ENCODE assay signal across 19 cellular contexts in the genomic region with DNA sequence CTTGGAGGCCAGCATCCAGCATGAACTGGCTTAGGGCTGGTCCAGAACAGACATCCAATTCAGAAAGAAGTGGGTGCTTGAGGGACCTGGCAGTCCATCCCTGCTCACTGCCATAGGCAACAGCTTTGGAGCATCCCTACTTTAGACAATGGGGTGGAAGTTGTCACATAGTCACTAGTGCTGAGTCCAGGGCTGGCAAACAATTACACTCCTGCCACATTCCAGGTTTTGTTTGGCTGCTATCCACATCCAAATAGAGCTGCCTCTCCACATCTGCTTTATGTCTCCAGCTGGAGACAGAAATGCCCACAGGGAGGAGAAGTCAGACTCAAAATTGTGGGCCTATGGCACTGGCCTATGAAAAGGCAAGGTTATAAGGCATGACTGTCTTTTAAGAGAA. TPM values are rescaled to one million over a fixed set of nuclear protein-coding genes. Genes with fewer than 3 reads are reported as not detected.
DNase-seq lines count a peak whose midpoint lies in the region; ATAC-seq and TF ChIP-seq lines count a peak whose summit lies in the region.
"Had no signal": no experiment of that assay in that cellular context is flagged by ENCODE, and none has a peak within 500 bp of the region (broad histone marks: within the 10 kb centered on the region; RNA-seq: fewer than 3 reads in every experiment).

No MANE protein-coding gene starts in this region.

- no peaks in the 10 kb centered on the region for H3K4me1 Mint-ChIP-seq in activated CD4-positive, alpha-beta T cell treated with anti-CD3 and anti-CD28 coated beads, Interleukin-2, amount 10 ng/mL, durations not matched to agents 24 days and 14 days
- no peaks in the 10 kb centered on the region for H3K4me1 Mint-ChIP-seq in activated CD4-positive, alpha-beta T cell treated with anti-CD3 and anti-CD28 coated beads, Interleukin-2, amount 10 ng/mL, durations not matched to agents 7 days and 5 days

- peaks cover 43% of the 10 kb centered on the region for H3K27me3 Mint-ChIP-seq in activated CD4-positive, alpha-beta T cell treated with anti-CD3 and anti-CD28 coated beads, Interleukin-2, amount 10 ng/mL, durations not matched to agents 24 days and 14 days
- peaks cover 32% of the 10 kb centered on the region for H3K27me3 Mint-ChIP-seq in activated CD4-positive, alpha-beta T cell treated with anti-CD3 and anti-CD28 coated beads, Interleukin-2, amount 10 ng/mL, durations not matched to agents 7 days and 5 days

- no peak overlapping the region for H3K27ac Mint-ChIP-seq in activated CD4-positive, alpha-beta T cell treated with anti-CD3 and anti-CD28 coated beads, Interleukin-2, amount 10 ng/mL, durations not matched to agents 24 days and 14 days
- H3K27ac Mint-ChIP-seq in activated CD4-positive, alpha-beta T cell treated with anti-CD3 and anti-CD28 coated beads, Interleukin-2, amount 10 ng/mL, durations not matched to agents 7 days and 5 days, result no peak overlapping the region
- H3K27ac Mint-ChIP-seq: CD4-positive, alpha-beta T cell; HFFc6 had no signal

- no peaks in the 10 kb centered on the region for H3K36me3 Mint-ChIP-seq in activated CD4-positive, alpha-beta T cell treated with anti-CD3 and anti-CD28 coated beads, Interleukin-2, amount 10 ng/mL, durations not matched to agents 24 days and 14 days (ENCODE audit: low read depth)
- no peaks in the 10 kb centered on the region for H3K36me3 Mint-ChIP-seq in activated CD4-positive, alpha-beta T cell treated with anti-CD3 and anti-CD28 coated beads, Interleukin-2, amount 10 ng/mL, durations not matched to agents 7 days and 5 days (ENCODE audit: low read depth)

- peak; percentile 46 for DNase-seq in activated CD4-positive, alpha-beta T cell treated with anti-CD3 and anti-CD28 coated beads, Interleukin-2, amount 10 ng/mL, durations not matched to agents 24 days and 14 days
- no peak for DNase-seq in activated CD4-positive, alpha-beta T cell treated with anti-CD3 and anti-CD28 coated beads, Interleukin-2, amount 10 ng/mL, durations not matched to agents 7 days and 5 days
- DNase-seq in ELF-1 (ENCODE audit: low read depth, low spot score) (peak; percentile 25), left ventricle myocardium superior (no peak), SW 1271 (lab: John Stamatoyannopoulos, UW) (no peak)
- DNase-seq: CD4-positive, alpha-beta T cell; DMS153; EL; HFFc6; KG1; MV-4-11; NCI-H187; NCI-H2107; NCI-H345; NCI-H526 treated with DMSO at 0.1 percent for 48 hours; NK-92 treated with Interleukin-12 subunit alpha and Interleukin-12 subunit beta, amount 100 ng/mL, for 24 hours; SHP77 treated with DMSO at 0.1 percent for 48 hours had no signal

- H3K9me3 Mint-ChIP-seq in activated CD4-positive, alpha-beta T cell treated with anti-CD3 and anti-CD28 coated beads, Interleukin-2, amount 10 ng/mL, durations not matched to agents 24 days and 14 days, result no peaks in the 10 kb centered on the region
- H3K9me3 Mint-ChIP-seq in activated CD4-positive, alpha-beta T cell treated with anti-CD3 and anti-CD28 coated beads, Interleukin-2, amount 10 ng/mL, durations not matched to agents 7 days and 5 days, result no peaks in the 10 kb centered on the region
- H3K9me3 Mint-ChIP-seq: CD4-positive, alpha-beta T cell; HFFc6 had no signal

- intact Hi-C loops in activated CD4-positive, alpha-beta T cell treated with anti-CD3 and anti-CD28 coated beads, Interleukin-2, amount 10 ng/mL, durations not matched to agents 24 days and 14 days (cut with micrococcal nuclease), result no loop called here
- intact Hi-C loops in left ventricle myocardium superior (cut with micrococcal nuclease), result no loop called here

- CTCF ChIA-PET in activated CD4-positive, alpha-beta T cell treated with anti-CD3 and anti-CD28 coated beads, Interleukin-2, amount 10 ng/mL, durations not matched to agents 7 days and 5 days (lab: Charles Lee), result no interaction called here

- H3K4me3 Mint-ChIP-seq in activated CD4-positive, alpha-beta T cell treated with anti-CD3 and anti-CD28 coated beads, Interleukin-2, amount 10 ng/mL, durations not matched to agents 24 days and 14 days, result no peak overlapping the region
- no peak overlapping the region for H3K4me3 Mint-ChIP-seq in activated CD4-positive, alpha-beta T cell treated with anti-CD3 and anti-CD28 coated beads, Interleukin-2, amount 10 ng/mL, durations not matched to agents 7 days and 5 days
- H3K4me3 Mint-ChIP-seq: CD4-positive, alpha-beta T cell; HFFc6 had no signal

- POLR2A ChIA-PET in activated CD4-positive, alpha-beta T cell treated with anti-CD3 and anti-CD28 coated beads, Interleukin-2, amount 10 ng/mL, durations not matched to agents 7 days and 5 days (lab: Charles Lee), result no interaction called here

- ATAC-seq in SK-N-SH treated with all-trans-retinoic acid at 6 μM for 48 hours (no peak; the same call in 2 of the 3 replicates), left ventricle myocardium superior (peak; percentile 90), HG02973 (IDR thresholded peaks at IDR 0.05; ENCODE audit: unreplicated experiment) (no peak)

TF ChIP-seq in SK-N-SH treated with all-trans-retinoic acid at 6 μM for 48 hours, 23 proteins besides CTCF, POLR2A, EP300 and RAD21:
- no peak for TF ChIP-seq ESRRG (CRISPR knock-in tag; IDR thresholded peaks at IDR 0.05)
- no peak for TF ChIP-seq CSDC2 (CRISPR knock-in tag; IDR thresholded peaks at IDR 0.05)
- TF ChIP-seq, protein P1, sequence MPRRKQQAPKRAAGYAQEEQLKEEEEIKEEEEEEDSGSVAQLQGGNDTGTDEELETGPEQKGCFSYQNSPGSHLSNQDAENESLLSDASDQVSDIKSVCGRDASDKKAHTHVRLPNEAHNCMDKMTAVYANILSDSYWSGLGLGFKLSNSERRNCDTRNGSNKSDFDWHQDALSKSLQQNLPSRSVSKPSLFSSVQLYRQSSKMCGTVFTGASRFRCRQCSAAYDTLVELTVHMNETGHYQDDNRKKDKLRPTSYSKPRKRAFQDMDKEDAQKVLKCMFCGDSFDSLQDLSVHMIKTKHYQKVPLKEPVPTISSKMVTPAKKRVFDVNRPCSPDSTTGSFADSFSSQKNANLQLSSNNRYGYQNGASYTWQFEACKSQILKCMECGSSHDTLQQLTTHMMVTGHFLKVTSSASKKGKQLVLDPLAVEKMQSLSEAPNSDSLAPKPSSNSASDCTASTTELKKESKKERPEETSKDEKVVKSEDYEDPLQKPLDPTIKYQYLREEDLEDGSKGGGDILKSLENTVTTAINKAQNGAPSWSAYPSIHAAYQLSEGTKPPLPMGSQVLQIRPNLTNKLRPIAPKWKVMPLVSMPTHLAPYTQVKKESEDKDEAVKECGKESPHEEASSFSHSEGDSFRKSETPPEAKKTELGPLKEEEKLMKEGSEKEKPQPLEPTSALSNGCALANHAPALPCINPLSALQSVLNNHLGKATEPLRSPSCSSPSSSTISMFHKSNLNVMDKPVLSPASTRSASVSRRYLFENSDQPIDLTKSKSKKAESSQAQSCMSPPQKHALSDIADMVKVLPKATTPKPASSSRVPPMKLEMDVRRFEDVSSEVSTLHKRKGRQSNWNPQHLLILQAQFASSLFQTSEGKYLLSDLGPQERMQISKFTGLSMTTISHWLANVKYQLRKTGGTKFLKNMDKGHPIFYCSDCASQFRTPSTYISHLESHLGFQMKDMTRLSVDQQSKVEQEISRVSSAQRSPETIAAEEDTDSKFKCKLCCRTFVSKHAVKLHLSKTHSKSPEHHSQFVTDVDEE (CRISPR knock-in tag; IDR thresholded peaks at IDR 0.05), result peak; percentile 44; the same call in 1 of the 2 replicates
- TF ChIP-seq TCF4 (CRISPR knock-in tag; IDR thresholded peaks at IDR 0.05; ENCODE audit: borderline replicate concordance), result peak; percentile 68

RNA-seq across cellular contexts. Expression of a gene that starts 7.0 kb away (rescaled TPM):
- 0.42 TPM in 1 of 2 replicates, not detected in the other for total RNA-seq in activated CD4-positive, alpha-beta T cell treated with anti-CD3 and anti-CD28 coated beads, Interleukin-2, amount 10 ng/mL, durations not matched to agents 24 days and 14 days
- total RNA-seq in activated CD4-positive, alpha-beta T cell treated with anti-CD3 and anti-CD28 coated beads, Interleukin-2, amount 10 ng/mL, durations not matched to agents 7 days and 5 days, result not detected
- total RNA-seq in left ventricle myocardium superior, result not detected
- total RNA-seq: CD4-positive, alpha-beta T cell; HFFc6 had no signal

Comparison
In these comparisons a context has a peak if more than half of its experiments do, and no peak if none do; other contexts are left out.
1. DNase-seq: peak in activated CD4-positive, alpha-beta T cell treated with anti-CD3 and anti-CD28 coated beads, Interleukin-2, amount 10 ng/mL, durations not matched to agents 24 days and 14 days (single experiment) and ELF-1 (single experiment); none in activated CD4-positive, alpha-beta T cell treated with anti-CD3 and anti-CD28 coated beads, Interleukin-2, amount 10 ng/mL, durations not matched to agents 7 days and 5 days (single experiment), left ventricle myocardium superior (single experiment) and SW 1271 (0 of 2).